11 cellular contexts compared by ENCODE assay signal in the genomic region with DNA sequence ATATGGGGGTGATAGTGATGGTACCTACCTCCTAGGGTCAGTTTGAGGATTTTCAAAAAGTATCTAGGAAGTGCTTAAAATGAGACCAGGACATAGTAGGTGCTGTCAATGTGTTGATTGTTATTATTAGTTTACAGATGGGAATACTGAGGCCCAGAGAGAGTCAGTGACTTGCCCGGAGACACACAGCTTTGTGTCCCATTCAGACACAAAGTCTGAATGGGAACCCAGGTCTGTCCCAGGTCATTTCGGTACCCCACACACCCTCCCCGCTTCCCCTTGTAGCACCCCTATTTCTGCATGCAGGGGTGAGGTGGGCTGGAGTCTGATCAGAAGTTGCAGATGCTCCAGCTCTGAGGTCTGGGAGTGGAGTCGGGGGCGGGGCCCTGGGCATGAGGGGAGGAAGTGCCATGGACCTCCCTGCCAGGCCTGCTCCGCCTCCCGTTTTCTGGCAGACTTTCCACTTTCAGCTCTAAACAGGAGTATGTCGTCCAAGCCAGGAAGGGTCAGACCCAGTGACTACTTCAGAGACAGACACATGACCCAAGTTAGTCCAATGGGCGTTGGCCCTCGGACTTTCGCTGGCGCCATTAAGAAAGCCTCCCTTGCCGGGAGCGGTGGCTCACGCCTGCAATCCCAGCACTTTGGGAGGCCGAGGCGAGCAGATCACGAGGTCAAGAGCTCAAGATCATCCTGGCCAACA. TPM values are rescaled to one million over a fixed set of nuclear protein-coding genes. Genes with fewer than 3 reads are reported as not detected.
A peak's percentile ranks its signal among the peaks of the same experiment; 100 is the strongest.
DNase-seq lines count a peak whose midpoint lies in the region; TF ChIP-seq lines count a peak whose summit lies in the region.
"Had no signal": no experiment of that assay in that cellular context is flagged by ENCODE, and none has a peak within 500 bp of the region (broad histone marks: within the 10 kb centered on the region; RNA-seq: fewer than 3 reads in every experiment).

No MANE protein-coding gene starts in this region.

- TF ChIP-seq CTCF in astrocyte of the spinal cord (IDR thresholded peaks at IDR 0.05; ENCODE audit: low read depth, low read length) (no peak), neural progenitor cell (IDR thresholded peaks at IDR 0.05) (no peak)

- H3K27ac ChIP-seq in neural progenitor cell (no peak overlapping the region), SJCRH30 (no peak overlapping the region)

- H3K4me3 Mint-ChIP-seq in neural progenitor cell = peak overlapping the region; percentile 57

- H3K79me2 ChIP-seq in neural progenitor cell (ENCODE audit: low read depth) = peaks cover 13% of the 10 kb centered on the region

- no peak overlapping the region for H2AFZ ChIP-seq in neural progenitor cell (replicated peaks)

- H3K27ac Mint-ChIP-seq in neural progenitor cell = peak overlapping the region; percentile 22

- H3K9ac ChIP-seq in neural progenitor cell = no peak overlapping the region

- peaks cover 15% of the 10 kb centered on the region for H3K27me3 Mint-ChIP-seq in neural progenitor cell (ENCODE audit: insufficient read depth, low read depth)

- peaks cover 12% of the 10 kb centered on the region for H3K4me1 ChIP-seq in neural progenitor cell
- peaks cover 16% of the 10 kb centered on the region; the same call in 1 of the 2 replicates for H3K4me1 ChIP-seq in SJCRH30

- no peaks in the 10 kb centered on the region for H3K9me3 Mint-ChIP-seq in neural progenitor cell
- H3K9me3 Mint-ChIP-seq: T-helper 2 cell treated with Interferon-gamma antibody and Interleukin-4, amounts not matched to agents 5 μg/mL and 100 μg/mL, for 36 hours had no signal

- H3K36me3 Mint-ChIP-seq in neural progenitor cell = peaks cover 5% of the 10 kb centered on the region

- in situ Hi-C loops in astrocyte of the spinal cord (cut with HindIII; ENCODE audit: low sequenced_read_pairs) = no loop called here

- no peaks in the 10 kb centered on the region for H3K27me3 ChIP-seq in neural progenitor cell
- H3K27me3 ChIP-seq in SJCRH30 = no peaks in the 10 kb centered on the region

- H3K4me1 Mint-ChIP-seq in neural progenitor cell = peaks cover 46% of the 10 kb centered on the region

- H3K36me3 ChIP-seq in neural progenitor cell (no peaks in the 10 kb centered on the region), SJCRH30 (peaks cover 11% of the 10 kb centered on the region)
- H3K36me3 ChIP-seq: gastrocnemius medialis had no signal

- no peak overlapping the region for H3K4me2 ChIP-seq in neural progenitor cell

- H3K4me3 ChIP-seq in astrocyte of the spinal cord (ENCODE audit: low read depth, low read length) = no peak overlapping the region
- no peak overlapping the region for H3K4me3 ChIP-seq in neural progenitor cell
- no peak overlapping the region for H3K4me3 ChIP-seq in SJCRH30
- H3K4me3 ChIP-seq: gastrocnemius medialis had no signal

- peak; percentile 64 for DNase-seq in GOT3 (lab: John Stamatoyannopoulos, UW)
- peak; percentile 56 for DNase-seq in astrocyte of the spinal cord (ENCODE audit: low read depth, low spot score)
- DNase-seq in neural progenitor cell (ENCODE audit: low spot score) = no peak
- DNase-seq in SJCRH30 = no peak
- DNase-seq in OCI-M1 (lab: John Stamatoyannopoulos, UW) = no peak
- no peak for DNase-seq in NCI-H187 (lab: John Stamatoyannopoulos, UW)
- DNase-seq: activated naive CD4-positive, alpha-beta T cell; NCI-H69; stimulated activated CD4-positive, alpha-beta T cell treated with anti-CD3 and anti-CD28 coated beads, Interleukin-2, amount 100 ng/mL, for 48 hours had no signal

- peaks cover 35% of the 10 kb centered on the region for H3F3A ChIP-seq in neural progenitor cell (ENCODE audit: low read depth)

- H4K20me1 ChIP-seq in neural progenitor cell (ENCODE audit: low read depth) = peaks cover 20% of the 10 kb centered on the region

- H3K9me3 ChIP-seq in neural progenitor cell (ENCODE audit: low read depth) (no peaks in the 10 kb centered on the region), SJCRH30 (replicated peaks) (no peaks in the 10 kb centered on the region)
- H3K9me3 ChIP-seq: gastrocnemius medialis had no signal

RNA-seq across cellular contexts. Expression of a gene that starts 3.2 kb away (rescaled TPM):
- 113 and 338 TPM in 2 replicates for total RNA-seq in neural progenitor cell (ENCODE audit: low replicate concordance)
- 239 and 265 TPM in 2 replicates for total RNA-seq in SJCRH30 (2014; rRNA removed; shearing (Covaris generic))

RNA-seq across cellular contexts. Expression of a gene that starts 20.7 kb away (rescaled TPM):
- 38.7 and 208 TPM in 2 replicates for total RNA-seq in neural progenitor cell (ENCODE audit: low replicate concordance)
- 58.4 and 68.5 TPM in 2 replicates for total RNA-seq in SJCRH30 (2014; rRNA removed; shearing (Covaris generic))

RNA-seq across cellular contexts. Expression of a gene that starts 30.1 kb away (rescaled TPM):
- 4.5 and 31.7 TPM in 2 replicates for total RNA-seq in neural progenitor cell (ENCODE audit: low replicate concordance)
- 6.4 TPM in 2 replicates for total RNA-seq in SJCRH30 (2014; rRNA removed; shearing (Covaris generic))

RNA-seq across cellular contexts. Expression of a gene that starts 32.9 kb away (rescaled TPM):
- total RNA-seq in neural progenitor cell (ENCODE audit: low replicate concordance) = 0.54 and 0.93 TPM in 2 replicates
- total RNA-seq in SJCRH30 (2014; rRNA removed; shearing (Covaris generic)) = 3.0 and 6.2 TPM in 2 replicates

RNA-seq across cellular contexts. Expression of a gene that starts 40.1 kb away (rescaled TPM):
- 60.7 and 118 TPM in 2 replicates for total RNA-seq in neural progenitor cell (ENCODE audit: low replicate concordance)
- total RNA-seq in SJCRH30 (2014; rRNA removed; shearing (Covaris generic)) = 68.5 and 76.8 TPM in 2 replicates

Comparison
In these comparisons a context has a peak if more than half of its experiments do, and no peak if none do; other contexts are left out.
1. DNase-seq: peak in GOT3 (single experiment) and astrocyte of the spinal cord (single experiment); none in neural progenitor cell (single experiment), SJCRH30 (0 of 2), OCI-M1 (single experiment) and NCI-H187 (0 of 2).